In the genomic region with DNA sequence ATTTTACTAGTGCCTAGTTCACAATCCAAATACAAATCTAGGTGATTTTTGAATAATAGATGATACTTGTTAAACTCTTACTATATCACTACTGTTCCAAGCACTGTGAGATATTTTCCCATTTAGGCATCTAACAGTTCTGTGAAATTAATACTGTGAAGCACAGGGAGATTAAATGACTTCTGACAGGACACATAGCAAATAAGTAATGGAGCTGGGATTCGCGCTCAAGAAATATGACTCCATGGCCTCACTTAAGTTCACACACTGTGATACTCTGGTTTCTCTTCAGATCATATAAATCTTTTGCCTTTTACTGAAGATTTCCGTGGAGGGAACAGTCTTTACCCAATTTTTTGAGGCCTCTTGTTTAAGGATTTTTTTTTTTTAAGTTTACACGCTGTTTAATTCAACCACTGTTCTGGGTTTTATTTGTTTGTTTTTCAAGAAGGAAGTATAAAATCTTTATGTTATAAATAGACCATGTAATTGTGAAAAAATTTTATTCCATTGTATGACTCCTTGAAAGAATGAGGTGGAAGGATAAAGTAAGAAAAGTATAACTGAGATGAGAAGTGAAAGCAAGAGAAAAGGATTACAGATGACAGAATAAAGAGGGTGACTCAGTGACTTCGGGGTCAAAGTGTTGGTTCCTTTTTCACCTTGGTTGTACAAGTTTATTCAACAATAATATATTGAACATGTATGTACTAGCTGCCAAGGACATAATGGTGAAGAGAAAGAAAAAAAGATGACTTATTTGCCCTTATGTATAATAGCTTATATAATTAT, we compare ENCODE assay signal across 22 cellular contexts. TPM values are rescaled to one million over a fixed set of nuclear protein-coding genes. Genes with fewer than 3 reads are reported as not detected.
A peak's percentile ranks its signal among the peaks of the same experiment; 100 is the strongest.
DNase-seq lines count a peak whose midpoint lies in the region; ATAC-seq, FAIRE-seq and TF ChIP-seq lines count a peak whose summit lies in the region.
"Had no signal": no experiment of that assay in that cellular context is flagged by ENCODE, and none has a peak within 500 bp of the region (broad histone marks: within the 10 kb centered on the region; RNA-seq: fewer than 3 reads in every experiment).

No MANE protein-coding gene starts in this region.

- no peaks in the 10 kb centered on the region for H3K9me3 Mint-ChIP-seq in natural killer cell treated with Interleukin-12 subunit alpha and Interleukin-12 subunit beta and Interleukin-15 and Interleukin-18, amount 100 ng/mL, for 72 hours
- H3K9me3 Mint-ChIP-seq: activated T-helper 2 cell treated with anti-CD3 and anti-CD28 coated beads, Interferon-gamma antibody, Interleukin-2, Interleukin-4, amounts not matched to agents 10 μg/mL and 5 μg/mL and 100 μg/mL, durations not matched to agents 14 hours and 24 hours and 36 hours; naive thymus-derived CD8-positive, alpha-beta T cell had no signal

- H3K4me3 ChIP-seq in bronchial epithelial cell (ENCODE audit: low read depth, low read length) (no peak overlapping the region), skeletal muscle cell (ENCODE audit: low read depth, low read length) (no peak overlapping the region)
- H3K4me3 ChIP-seq: coronary artery, left ventricle myocardium inferior, SJSA1, tibial nerve had no signal

- TF ChIP-seq CTCF in bronchial epithelial cell (IDR thresholded peaks at IDR 0.05; ENCODE audit: insufficient read depth, low read length, severe bottlenecking): no peak

- ATAC-seq in natural killer cell treated with Interleukin-12 subunit alpha and Interleukin-12 subunit beta and Interleukin-15 and Interleukin-18, amount 100 ng/mL, for 72 hours: no peak
- ATAC-seq in HG02970 (IDR thresholded peaks at IDR 0.05; ENCODE audit: low FRiP score, unreplicated experiment): no peak
- ATAC-seq: activated CD8-positive, alpha-beta T cell treated with anti-CD3 and anti-CD28 coated beads, Interleukin-2, amount 10 ng/mL, durations not matched to agents 7 days and 5 days; esophagus mucosa; naive thymus-derived CD8-positive, alpha-beta T cell had no signal

- H3K36me3 ChIP-seq in bronchial epithelial cell (ENCODE audit: control insufficient read depth, insufficient read depth, low read length): no peaks in the 10 kb centered on the region
- H3K36me3 ChIP-seq: left ventricle myocardium inferior, SJSA1, tibial nerve had no signal

- no peaks in the 10 kb centered on the region for H3K36me3 Mint-ChIP-seq in natural killer cell treated with Interleukin-12 subunit alpha and Interleukin-12 subunit beta and Interleukin-15 and Interleukin-18, amount 100 ng/mL, for 72 hours
- H3K36me3 Mint-ChIP-seq: naive thymus-derived CD8-positive, alpha-beta T cell had no signal

- peaks cover 17 to 26% of the 10 kb centered on the region in 2 donors for H3K27me3 Mint-ChIP-seq in natural killer cell treated with Interleukin-12 subunit alpha and Interleukin-12 subunit beta and Interleukin-15 and Interleukin-18, amount 100 ng/mL, for 72 hours

- no peaks in the 10 kb centered on the region for H3K27me3 ChIP-seq in bronchial epithelial cell (ENCODE audit: control insufficient read depth, insufficient read depth, low read length)
- H3K27me3 ChIP-seq: tibial nerve had no signal

- H3K4me3 Mint-ChIP-seq in natural killer cell treated with Interleukin-12 subunit alpha and Interleukin-12 subunit beta and Interleukin-15 and Interleukin-18, amount 100 ng/mL, for 72 hours: no peak overlapping the region
- H3K4me3 Mint-ChIP-seq: activated CD8-positive, alpha-beta T cell treated with anti-CD3 and anti-CD28 coated beads, Interleukin-2, amount 10 ng/mL, durations not matched to agents 7 days and 5 days; IgD-negative memory B cell; naive thymus-derived CD8-positive, alpha-beta T cell had no signal

- no peak overlapping the region for H3K27ac Mint-ChIP-seq in natural killer cell treated with Interleukin-12 subunit alpha and Interleukin-12 subunit beta and Interleukin-15 and Interleukin-18, amount 100 ng/mL, for 72 hours
- H3K27ac Mint-ChIP-seq: activated CD8-positive, alpha-beta T cell treated with anti-CD3 and anti-CD28 coated beads, Interleukin-2, amount 10 ng/mL, durations not matched to agents 7 days and 5 days; activated T-helper 2 cell treated with anti-CD3 and anti-CD28 coated beads, Interferon-gamma antibody, Interleukin-2, Interleukin-4, amounts not matched to agents 10 μg/mL and 5 μg/mL and 100 μg/mL, durations not matched to agents 14 hours and 24 hours and 36 hours; IgD-negative memory B cell; naive thymus-derived CD8-positive, alpha-beta T cell had no signal

- no peak for FAIRE-seq in bronchial epithelial cell (lab: Jason Lieb, UNC)
- FAIRE-seq: GM12892 had no signal

- DNase-seq in LHCN-M2 (ENCODE audit: low read depth): peak; percentile 27
- DNase-seq in NCI-H510A treated with DMSO at 0.1 percent for 48 hours (lab: John Stamatoyannopoulos, UW): peak; percentile 84
- DNase-seq in bronchial epithelial cell (ENCODE audit: low read depth): peak; percentile 20
- peak; percentile 0 for DNase-seq in skeletal muscle cell (ENCODE audit: low read depth)
- DNase-seq in AG08396 (ENCODE audit: low spot score): no peak
- DNase-seq in natural killer cell treated with Interleukin-12 subunit alpha and Interleukin-12 subunit beta and Interleukin-15 and Interleukin-18, amount 100 ng/mL, for 72 hours (ENCODE audit: low spot score): no peak
- DNase-seq: activated CD8-positive, alpha-beta T cell treated with anti-CD3 and anti-CD28 coated beads, Interleukin-2, amount 10 ng/mL, durations not matched to agents 7 days and 5 days; anterior cingulate cortex; hippocampal formation; left ventricle myocardium inferior; naive thymus-derived CD8-positive, alpha-beta T cell; NCI-H1436 treated with DMSO at 0.1 percent for 48 hours; NK-92 treated with Interleukin-12 subunit alpha and Interleukin-12 subunit beta, amount 100 ng/mL, for 24 hours; stimulated activated CD4-positive, alpha-beta T cell treated with anti-CD3 and anti-CD28 coated beads, Interleukin-2, amount 100 ng/mL, for 48 hours had no signal

- H3K4me1 Mint-ChIP-seq in natural killer cell treated with Interleukin-12 subunit alpha and Interleukin-12 subunit beta and Interleukin-15 and Interleukin-18, amount 100 ng/mL, for 72 hours (ENCODE audit: low read depth in 2 of 2): no peaks in the 10 kb centered on the region
- H3K4me1 Mint-ChIP-seq: IgD-negative memory B cell; naive thymus-derived CD8-positive, alpha-beta T cell had no signal

RNA-seq across cellular contexts. Expression of a gene that starts 30.2 kb away (rescaled TPM):
- total RNA-seq in LHCN-M2 (2014; rRNA removed) (20.3 and 22.0 TPM in 2 replicates), bronchial epithelial cell (13.7 and 22.1 TPM in 2 replicates)
- polyA plus RNA-seq in LHCN-M2 (2012): 9.0 TPM
- total RNA-seq in natural killer cell treated with Interleukin-12 subunit alpha and Interleukin-12 subunit beta and Interleukin-15 and Interleukin-18, amount 100 ng/mL, for 72 hours: 10 to 100 TPM; 12.9 to 17.4 TPM

RNA-seq across cellular contexts. Expression of a gene that starts 51.8 kb away (rescaled TPM):
- total RNA-seq in LHCN-M2 (2014; rRNA removed): 12.2 and 18.1 TPM in 2 replicates
- 4.4 TPM for polyA plus RNA-seq in LHCN-M2 (2012)
- 5.3 and 11.8 TPM in 2 replicates for total RNA-seq in bronchial epithelial cell
- total RNA-seq in natural killer cell treated with Interleukin-12 subunit alpha and Interleukin-12 subunit beta and Interleukin-15 and Interleukin-18, amount 100 ng/mL, for 72 hours: under 1 TPM; 0.33 to 0.42 TPM
- polyA plus RNA-seq: IgD-negative memory B cell had no signal

Comparison
In these comparisons a context has a peak if more than half of its experiments do, and no peak if none do; other contexts are left out.
1. DNase-seq: peak in LHCN-M2 (single experiment), NCI-H510A treated with DMSO at 0.1 percent for 48 hours (single experiment), bronchial epithelial cell (single experiment) and skeletal muscle cell (single experiment); none in AG08396 (single experiment) and natural killer cell treated with Interleukin-12 subunit alpha and Interleukin-12 subunit beta and Interleukin-15 and Interleukin-18, amount 100 ng/mL, for 72 hours (single experiment).